17 cellular contexts compared by ENCODE assay signal in the genomic region with DNA sequence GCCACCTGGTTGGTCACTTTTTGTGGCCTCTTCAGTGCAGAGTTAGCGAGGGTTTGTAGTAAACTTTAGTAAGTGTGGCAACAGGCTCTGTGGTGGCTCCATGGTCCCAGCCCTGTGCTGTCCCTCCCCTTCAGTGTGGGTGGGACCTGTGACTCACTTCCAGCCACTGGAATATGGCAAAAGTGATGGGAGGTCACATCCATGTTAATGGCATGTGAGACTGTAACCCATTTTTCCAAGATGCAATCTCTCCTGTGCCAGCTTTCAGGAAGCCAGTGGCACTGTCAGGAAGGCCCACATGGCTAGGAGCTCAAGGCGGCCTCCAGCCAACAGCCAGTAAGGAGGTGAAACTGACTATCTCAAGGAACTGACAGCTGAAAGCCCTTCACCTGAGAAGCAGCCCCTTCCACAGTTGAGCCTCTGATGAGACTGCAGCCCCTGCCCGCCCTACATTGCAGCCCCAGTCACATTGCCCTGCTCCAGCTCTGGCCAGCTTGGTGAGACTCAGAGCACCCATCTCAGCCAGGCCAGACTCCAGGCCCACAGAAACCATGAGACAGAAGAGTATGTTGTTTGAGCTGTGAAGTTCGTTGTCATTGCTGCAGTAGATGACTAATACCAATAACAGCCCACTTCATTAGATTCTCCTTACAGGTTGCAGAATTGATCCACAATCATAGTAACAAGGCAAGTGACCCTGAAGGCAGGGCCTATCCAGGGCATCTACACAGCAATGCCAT. TPM values are rescaled to one million over a fixed set of nuclear protein-coding genes. Genes with fewer than 3 reads are reported as not detected.
DNase-seq lines count a peak whose midpoint lies in the region; ATAC-seq, FAIRE-seq and TF ChIP-seq lines count a peak whose summit lies in the region.
"Had no signal": no experiment of that assay in that cellular context is flagged by ENCODE, and none has a peak within 500 bp of the region (broad histone marks: within the 10 kb centered on the region; RNA-seq: fewer than 3 reads in every experiment).

No MANE protein-coding gene starts in this region.

- no peak for TF ChIP-seq POLR2A in lower leg skin (IDR thresholded peaks at IDR 0.05)
- no peak for TF ChIP-seq POLR2A in vagina (IDR thresholded peaks at IDR 0.05)

- 90 to 94% methylated on average over 4 of the region's 4 CpGs for WGBS in lower leg skin, 2 donors

- H3K4me3 ChIP-seq in lower leg skin (ENCODE audit: low read depth, poor library complexity, severe bottlenecking) = no peak overlapping the region
- H3K4me3 ChIP-seq in vagina = no peak overlapping the region
- H3K4me3 ChIP-seq: Peyer's patch had no signal

- peaks cover 6% of the 10 kb centered on the region for H3K4me1 ChIP-seq in vagina

- no peak overlapping the region for H3K27ac Mint-ChIP-seq in activated CD4-positive, alpha-beta T cell treated with anti-CD3 and anti-CD28 coated beads for 36 hours
- no peak overlapping the region for H3K27ac Mint-ChIP-seq in activated naive CD8-positive, alpha-beta T cell treated with anti-CD3 and anti-CD28 coated beads, Interleukin-2, amount 50 U/mL, for 24 hours
- no peak overlapping the region for H3K27ac Mint-ChIP-seq in activated naive CD8-positive, alpha-beta T cell treated with anti-CD3 and anti-CD28 coated beads for 36 hours

- TF ChIP-seq CTCF in lower leg skin (IDR thresholded peaks at IDR 0.05) (no peak), vagina (IDR thresholded peaks at IDR 0.05) (no peak), D721Med (IDR thresholded peaks at IDR 0.05; ENCODE audit: insufficient read depth, missing control alignments) (no peak)

- no peaks in the 10 kb centered on the region for H3K27me3 Mint-ChIP-seq in activated CD4-positive, alpha-beta T cell treated with anti-CD3 and anti-CD28 coated beads for 36 hours
- H3K27me3 Mint-ChIP-seq in activated naive CD8-positive, alpha-beta T cell treated with anti-CD3 and anti-CD28 coated beads, Interleukin-2, amount 50 U/mL, for 24 hours = no peaks in the 10 kb centered on the region
- H3K27me3 Mint-ChIP-seq in activated naive CD8-positive, alpha-beta T cell treated with anti-CD3 and anti-CD28 coated beads for 36 hours = no peaks in the 10 kb centered on the region

- peaks cover 2% of the 10 kb centered on the region for H3K9me3 Mint-ChIP-seq in activated CD4-positive, alpha-beta T cell treated with anti-CD3 and anti-CD28 coated beads for 36 hours (ENCODE audit: low read depth)
- H3K9me3 Mint-ChIP-seq in activated naive CD8-positive, alpha-beta T cell treated with anti-CD3 and anti-CD28 coated beads, Interleukin-2, amount 50 U/mL, for 24 hours = peaks cover 11% of the 10 kb centered on the region
- peaks cover 10% of the 10 kb centered on the region for H3K9me3 Mint-ChIP-seq in activated naive CD8-positive, alpha-beta T cell treated with anti-CD3 and anti-CD28 coated beads for 36 hours

- peak; percentile 68 for ATAC-seq in activated CD4-positive, alpha-beta T cell treated with anti-CD3 and anti-CD28 coated beads for 36 hours
- ATAC-seq in activated naive CD8-positive, alpha-beta T cell treated with anti-CD3 and anti-CD28 coated beads, Interleukin-2, amount 50 U/mL, for 24 hours = peak; percentile 44

- CTCF ChIA-PET in activated CD4-positive, alpha-beta T cell treated with anti-CD3 and anti-CD28 coated beads for 36 hours (lab: Charles Lee) = interaction anchor here (0.7 kb wide), 2 partner anchors 58 to 144 kb away, joined by 3 read pairs; no protein-coding TSS in a partner anchor

- no peak overlapping the region for H3K27ac ChIP-seq in vagina
- H3K27ac ChIP-seq: C4-2B, Peyer's patch had no signal

- peaks cover 4% of the 10 kb centered on the region for H3K36me3 Mint-ChIP-seq in activated CD4-positive, alpha-beta T cell treated with anti-CD3 and anti-CD28 coated beads for 36 hours (ENCODE audit: low read depth)
- peaks cover 7% of the 10 kb centered on the region for H3K36me3 Mint-ChIP-seq in activated naive CD8-positive, alpha-beta T cell treated with anti-CD3 and anti-CD28 coated beads, Interleukin-2, amount 50 U/mL, for 24 hours (ENCODE audit: low read depth)
- peaks cover 2% of the 10 kb centered on the region for H3K36me3 Mint-ChIP-seq in activated naive CD8-positive, alpha-beta T cell treated with anti-CD3 and anti-CD28 coated beads for 36 hours

- H3K36me3 ChIP-seq in vagina = no peaks in the 10 kb centered on the region
- H3K36me3 ChIP-seq: Peyer's patch had no signal

- FAIRE-seq in D721Med (lab: Jason Lieb, UNC) = no peak

- POLR2A ChIA-PET in activated CD4-positive, alpha-beta T cell treated with anti-CD3 and anti-CD28 coated beads for 36 hours (lab: Charles Lee) = no interaction called here

- intact Hi-C loops in activated CD4-positive, alpha-beta T cell treated with anti-CD3 and anti-CD28 coated beads for 36 hours (cut with DNase I, micrococcal nuclease) = no loop called here
- intact Hi-C loops in lower leg skin (cut with DNase I; ENCODE audit: low total_unique reads) (no loop called here), vagina (cut with DNase I) (no loop called here)

- H3K4me3 Mint-ChIP-seq in activated CD4-positive, alpha-beta T cell treated with anti-CD3 and anti-CD28 coated beads for 36 hours = no peak overlapping the region
- H3K4me3 Mint-ChIP-seq in activated naive CD8-positive, alpha-beta T cell treated with anti-CD3 and anti-CD28 coated beads, Interleukin-2, amount 50 U/mL, for 24 hours = no peak overlapping the region
- no peak overlapping the region for H3K4me3 Mint-ChIP-seq in activated naive CD8-positive, alpha-beta T cell treated with anti-CD3 and anti-CD28 coated beads for 36 hours

- peaks cover 15% of the 10 kb centered on the region for H3K4me1 Mint-ChIP-seq in activated CD4-positive, alpha-beta T cell treated with anti-CD3 and anti-CD28 coated beads for 36 hours
- H3K4me1 Mint-ChIP-seq in activated naive CD8-positive, alpha-beta T cell treated with anti-CD3 and anti-CD28 coated beads, Interleukin-2, amount 50 U/mL, for 24 hours = peaks cover 24% of the 10 kb centered on the region
- H3K4me1 Mint-ChIP-seq in activated naive CD8-positive, alpha-beta T cell treated with anti-CD3 and anti-CD28 coated beads for 36 hours = peaks cover 15% of the 10 kb centered on the region

- H3K27me3 ChIP-seq in vagina = no peaks in the 10 kb centered on the region
- H3K27me3 ChIP-seq: Peyer's patch had no signal

- DNase-seq in activated CD4-positive, alpha-beta T cell treated with anti-CD3 and anti-CD28 coated beads for 36 hours = no peak
- no peak for DNase-seq in activated CD4-positive, alpha-beta T cell treated with anti-CD3 and anti-CD28 coated beads, Interleukin-2, amount 50 U/mL, for 1 hour
- no peak for DNase-seq in activated naive CD8-positive, alpha-beta T cell treated with anti-CD3 and anti-CD28 coated beads, Interleukin-2, amount 50 U/mL, for 24 hours
- no peak for DNase-seq in activated naive CD8-positive, alpha-beta T cell treated with anti-CD3 and anti-CD28 coated beads for 36 hours
- DNase-seq in lower leg skin (ENCODE audit: low spot score in 2 of 2) = peak; percentile 4 to 62
- peak; percentile 32 to 64 for DNase-seq in vagina (ENCODE audit: extremely low spot score in 2 of 2)
- DNase-seq in central memory CD4-positive, alpha-beta T cell = no peak
- no peak for DNase-seq in D721Med (ENCODE audit: insufficient read length, low spot score)
- DNase-seq: COR-L47, H7, Karpas-422, NCI-H1417 treated with DMSO at 0.1 percent for 48 hours, NCI-H2029, NCI-H510A had no signal

- H3K9me3 ChIP-seq in vagina = no peaks in the 10 kb centered on the region
- H3K9me3 ChIP-seq: Peyer's patch had no signal

RNA-seq across cellular contexts. Expression of a gene that starts 13.1 kb away (rescaled TPM):
- 10 to 100 TPM; 10.7 to 14.0 TPM for total RNA-seq in activated CD4-positive, alpha-beta T cell treated with anti-CD3 and anti-CD28 coated beads for 36 hours
- 10 to 100 TPM; 41.5 to 44.7 TPM for total RNA-seq in activated naive CD8-positive, alpha-beta T cell treated with anti-CD3 and anti-CD28 coated beads for 36 hours
- total RNA-seq in lower leg skin (1 to 10 TPM in 3 of 4 donors, under 1 TPM in 1; 0.42 to 5.1 (median 1.2) TPM), vagina (3.7 TPM)
- total RNA-seq: A172, H7 had no signal

RNA-seq across cellular contexts. Expression of a gene that starts 56.6 kb away (rescaled TPM):
- 10 to 100 TPM; 26.8 to 34.0 TPM for total RNA-seq in activated CD4-positive, alpha-beta T cell treated with anti-CD3 and anti-CD28 coated beads for 36 hours
- 10 to 100 TPM; 47.9 to 48.8 TPM for total RNA-seq in activated naive CD8-positive, alpha-beta T cell treated with anti-CD3 and anti-CD28 coated beads for 36 hours
- total RNA-seq in lower leg skin = 10 to 100 TPM; 34.4 to 88.7 (median 52.6) TPM
- 29.7 TPM for total RNA-seq in vagina

Comparison
In these comparisons a context has a peak if more than half of its experiments do, and no peak if none do; other contexts are left out.
1. DNase-seq: peak in lower leg skin (2 of 2) and vagina (2 of 2); none in activated CD4-positive, alpha-beta T cell treated with anti-CD3 and anti-CD28 coated beads for 36 hours (single experiment), activated CD4-positive, alpha-beta T cell treated with anti-CD3 and anti-CD28 coated beads, Interleukin-2, amount 50 U/mL, for 1 hour (single experiment), activated naive CD8-positive, alpha-beta T cell treated with anti-CD3 and anti-CD28 coated beads, Interleukin-2, amount 50 U/mL, for 24 hours (single experiment), activated naive CD8-positive, alpha-beta T cell treated with anti-CD3 and anti-CD28 coated beads for 36 hours (single experiment), central memory CD4-positive, alpha-beta T cell (single experiment) and D721Med (single experiment).